8 cellular contexts compared by ENCODE assay signal in genomic region chr7:103073989-103074518, GRCh38. TPM values are rescaled to one million over a fixed set of nuclear protein-coding genes. Genes with fewer than 3 reads are reported as not detected.
DNase-seq lines count a peak whose midpoint lies in the region; ATAC-seq, FAIRE-seq and TF ChIP-seq lines count a peak whose summit lies in the region.

No MANE protein-coding gene starts in this region.

- H3K4me3 ChIP-seq in HEK293 (ENCODE audit: low read depth, low read length) (peak overlapping the region; percentile 84), iPS-18c (ENCODE audit: insufficient read depth, low read depth, low read length) (peak overlapping the region; percentile 100), stomach smooth muscle (ENCODE audit: low read length in 2 of 2) (peak overlapping the region; percentile 98 to 99)

- H3K36me3 Mint-ChIP-seq in activated T-helper 1 cell treated with anti-CD3 and anti-CD28 coated beads, Interleukin-12 subunit alpha, Interleukin-12 subunit beta, Interleukin-2, Interleukin-4 antibody, amounts not matched to agents 30 ng/mL and 10 ng/mL and 1 ng/mL, durations not matched to agents 14 hours and 24 hours and 36 hours (ENCODE audit: low read depth): peaks cover 6% of the 10 kb centered on the region

- no peak for FAIRE-seq in D721Med (lab: Jason Lieb, UNC)

- CTCF ChIA-PET in HEK293 (lab: Yijun Ruan, JAX): interaction anchor here (0.6 to 2.4 kb wide), 4 partner anchors 8 to 159 kb away, joined by 3 to 11 read pairs (median 7); no protein-coding TSS in a partner anchor

- H3K4me1 ChIP-seq in HEK293 (ENCODE audit: control insufficient read depth, insufficient read depth, low read length) (no peaks in the 10 kb centered on the region), stomach smooth muscle (ENCODE audit: control insufficient read depth, insufficient read depth, low read length) (peaks cover 15% of the 10 kb centered on the region)

- H3K36me3 ChIP-seq in HEK293 (ENCODE audit: control insufficient read depth in 2 of 2, insufficient read depth in 1 of 2, low read length in 2 of 2): no peaks in the 10 kb centered on the region; a peak in 1 of 3 replicates
- no peaks in the 10 kb centered on the region for H3K36me3 ChIP-seq in stomach smooth muscle (ENCODE audit: control insufficient read depth in 2 of 2, insufficient read depth in 2 of 2, low read length in 2 of 2)

- no peak for TF ChIP-seq CTCF in HEK293 (tag by site-specific recombination; IDR thresholded peaks at IDR 0.05)
- no peak for TF ChIP-seq CTCF in D721Med (IDR thresholded peaks at IDR 0.05; ENCODE audit: insufficient read depth, missing control alignments)

- DNase-seq in A172 (ENCODE audit: low spot score) (peak; percentile 49), posterior vena cava (ENCODE audit: low spot score) (no peak), D721Med (ENCODE audit: insufficient read length, low spot score) (no peak)
- DNase-seq in activated T-helper 1 cell treated with anti-CD3 and anti-CD28 coated beads, Interleukin-12 subunit alpha, Interleukin-12 subunit beta, Interleukin-2, Interleukin-4 antibody, amounts not matched to agents 30 ng/mL and 10 ng/mL and 1 ng/mL, durations not matched to agents 14 hours and 24 hours and 36 hours (ENCODE audit: low spot score): no peak

- peak overlapping the region; percentile 90 for H3K4me3 Mint-ChIP-seq in activated T-helper 1 cell treated with anti-CD3 and anti-CD28 coated beads, Interleukin-12 subunit alpha, Interleukin-12 subunit beta, Interleukin-2, Interleukin-4 antibody, amounts not matched to agents 30 ng/mL and 10 ng/mL and 1 ng/mL, durations not matched to agents 14 hours and 24 hours and 36 hours

- H3K27me3 ChIP-seq in stomach smooth muscle (ENCODE audit: control insufficient read depth in 1 of 2, insufficient read depth in 2 of 2, low read length in 2 of 2): no peaks in the 10 kb centered on the region

- H3K9me3 ChIP-seq in HEK293 (ENCODE audit: control insufficient read depth, insufficient read depth, low read depth, low read length) (no peaks in the 10 kb centered on the region; the same call in 1 of the 2 replicates), iPS-18c (ENCODE audit: control insufficient read depth, insufficient read depth, low read length) (peaks cover 2% of the 10 kb centered on the region), stomach smooth muscle (ENCODE audit: control insufficient read depth in 2 of 2, low read length in 2 of 2) (no peaks in the 10 kb centered on the region)

- ATAC-seq in GM19452 (IDR thresholded peaks at IDR 0.05; ENCODE audit: unreplicated experiment): no peak

- peaks cover 27% of the 10 kb centered on the region for H3K4me1 Mint-ChIP-seq in activated T-helper 1 cell treated with anti-CD3 and anti-CD28 coated beads, Interleukin-12 subunit alpha, Interleukin-12 subunit beta, Interleukin-2, Interleukin-4 antibody, amounts not matched to agents 30 ng/mL and 10 ng/mL and 1 ng/mL, durations not matched to agents 14 hours and 24 hours and 36 hours (ENCODE audit: low read depth)

- H3K9ac ChIP-seq in stomach smooth muscle (ENCODE audit: low read length in 2 of 2): peak overlapping the region; percentile 71 to 92

- no peaks in the 10 kb centered on the region for H3K9me3 Mint-ChIP-seq in activated T-helper 1 cell treated with anti-CD3 and anti-CD28 coated beads, Interleukin-12 subunit alpha, Interleukin-12 subunit beta, Interleukin-2, Interleukin-4 antibody, amounts not matched to agents 30 ng/mL and 10 ng/mL and 1 ng/mL, durations not matched to agents 14 hours and 24 hours and 36 hours

- POLR2A ChIA-PET in HEK293 (lab: Yijun Ruan, JAX): interaction anchor here (1.7 to 2.1 kb wide), 2 partner anchors 75 to 326 kb away, joined by 13 to 14 read pairs; partner anchors contain the start of genes FAM185A and NAPEPLD

- no peaks in the 10 kb centered on the region for H3K27me3 Mint-ChIP-seq in activated T-helper 1 cell treated with anti-CD3 and anti-CD28 coated beads, Interleukin-12 subunit alpha, Interleukin-12 subunit beta, Interleukin-2, Interleukin-4 antibody, amounts not matched to agents 30 ng/mL and 10 ng/mL and 1 ng/mL, durations not matched to agents 14 hours and 24 hours and 36 hours (ENCODE audit: insufficient read depth)

- peak overlapping the region; percentile 79; the same call in 1 of the 2 replicates for H3K27ac ChIP-seq in HEK293 (ENCODE audit: extremely low read depth, low read depth, low read length)
- peak overlapping the region; percentile 80 for H3K27ac ChIP-seq in stomach smooth muscle (ENCODE audit: low read length)

- intact Hi-C loops in activated T-helper 1 cell treated with anti-CD3 and anti-CD28 coated beads, Interleukin-12 subunit alpha, Interleukin-12 subunit beta, Interleukin-2, Interleukin-4 antibody, amounts not matched to agents 30 ng/mL and 10 ng/mL and 1 ng/mL, durations not matched to agents 14 hours and 24 hours and 36 hours (cut with micrococcal nuclease): loop anchor here (1.0 to 5.0 kb wide), 5 partner anchors 15 to 1987 kb away; partner anchors contain the start of genes FAM185A and TRIM56
- intact Hi-C loops in posterior vena cava (cut with DNase I): no loop called here

- peak overlapping the region; percentile 89 for H3K27ac Mint-ChIP-seq in activated T-helper 1 cell treated with anti-CD3 and anti-CD28 coated beads, Interleukin-12 subunit alpha, Interleukin-12 subunit beta, Interleukin-2, Interleukin-4 antibody, amounts not matched to agents 30 ng/mL and 10 ng/mL and 1 ng/mL, durations not matched to agents 14 hours and 24 hours and 36 hours

TF ChIP-seq in HEK293, 187 proteins besides CTCF, POLR2A, EP300 and RAD21:
- TF ChIP-seq ZNF155 (tag by site-specific recombination; IDR thresholded peaks at IDR 0.05): no peak
- no peak for TF ChIP-seq ZBTB20 (tag by site-specific recombination; IDR thresholded peaks at IDR 0.05)
- TF ChIP-seq WT1 (tag by site-specific recombination; IDR thresholded peaks at IDR 0.05): 0 out of 2 replicates have a peak, but pooled peaks have one; percentile 21
- TF ChIP-seq ZNF501 (tag by site-specific recombination; IDR thresholded peaks at IDR 0.05): 0 out of 2 replicates have a peak, but pooled peaks have one; percentile 45
- TF ChIP-seq ZNF24 (tag by site-specific recombination; IDR thresholded peaks at IDR 0.05): 0 out of 2 replicates have a peak, but pooled peaks have one; percentile 38
- 0 out of 2 replicates have a peak, but pooled peaks have one; percentile 13 for TF ChIP-seq EGR2 (tag by site-specific recombination; IDR thresholded peaks at IDR 0.05; ENCODE audit: low read depth)
- no peak for TF ChIP-seq ZSCAN18 (tag by site-specific recombination; IDR thresholded peaks at IDR 0.05)
- TF ChIP-seq ZNF335 (tag by site-specific recombination; conservative IDR thresholded peaks at IDR 0.05): peak; percentile 94
- peak; percentile 3; the same call in 1 of the 2 replicates for TF ChIP-seq SP2 (tag by site-specific recombination; IDR thresholded peaks at IDR 0.05)

RNA-seq across cellular contexts. Expression of gene FBXL13, which starts 0.5 kb away (rescaled TPM):
- total RNA-seq in A172 (2014; rRNA removed; shearing (Covaris generic)): 1.5 and 2.9 TPM in 2 replicates
- total RNA-seq in activated T-helper 1 cell treated with anti-CD3 and anti-CD28 coated beads, Interleukin-12 subunit alpha, Interleukin-12 subunit beta, Interleukin-2, Interleukin-4 antibody, amounts not matched to agents 30 ng/mL and 10 ng/mL and 1 ng/mL, durations not matched to agents 14 hours and 24 hours and 36 hours: 0.34 and 0.54 TPM in 2 replicates
- total RNA-seq in posterior vena cava: 1 to 10 TPM; 1.7 to 3.2 TPM

RNA-seq across cellular contexts. Expression of gene ARMC10, which starts 0.9 kb away (rescaled TPM):
- total RNA-seq in A172 (2014; rRNA removed; shearing (Covaris generic)): 73.4 and 75.3 TPM in 2 replicates
- total RNA-seq in activated T-helper 1 cell treated with anti-CD3 and anti-CD28 coated beads, Interleukin-12 subunit alpha, Interleukin-12 subunit beta, Interleukin-2, Interleukin-4 antibody, amounts not matched to agents 30 ng/mL and 10 ng/mL and 1 ng/mL, durations not matched to agents 14 hours and 24 hours and 36 hours: 49.6 and 51.8 TPM in 2 replicates
- total RNA-seq in posterior vena cava: 10 to 100 TPM; 35.4 to 36.2 TPM
